ENCODE assay signal across 15 cellular contexts in the genomic region with DNA sequence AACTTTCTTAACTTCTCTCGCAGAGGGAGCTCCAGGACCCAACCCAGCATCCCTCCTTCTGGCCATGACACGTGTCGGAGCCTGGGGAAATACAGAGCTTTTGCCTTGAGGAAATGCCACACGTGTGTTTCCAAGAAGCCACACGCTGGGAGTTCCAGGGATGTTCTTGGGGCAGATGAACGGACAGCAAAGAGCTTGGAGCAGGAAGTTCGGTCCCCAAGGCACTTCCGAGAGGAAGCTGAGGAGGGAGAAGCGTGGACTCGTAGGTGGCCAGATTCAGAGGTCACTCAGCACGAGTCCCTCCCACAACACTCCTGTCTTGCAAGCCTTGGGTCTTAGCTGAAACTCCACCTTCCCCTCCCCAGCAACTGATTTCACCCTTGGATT. TPM values are rescaled to one million over a fixed set of nuclear protein-coding genes. Genes with fewer than 3 reads are reported as not detected.
A peak's percentile ranks its signal among the peaks of the same experiment; 100 is the strongest.
DNase-seq lines count a peak whose midpoint lies in the region; ATAC-seq and TF ChIP-seq lines count a peak whose summit lies in the region.
"Had no signal": no experiment of that assay in that cellular context is flagged by ENCODE, and none has a peak within 500 bp of the region (broad histone marks: within the 10 kb centered on the region; RNA-seq: fewer than 3 reads in every experiment).

No MANE protein-coding gene starts in this region.

- peak overlapping the region; percentile 86 for H3K4me2 ChIP-seq in BLaER1
- H3K4me2 ChIP-seq in OCI-LY7 (ENCODE audit: low read length) = peak overlapping the region; percentile 48
- H3K4me2 ChIP-seq in osteoblast (ENCODE audit: insufficient read depth, low read length) = peak overlapping the region; percentile 6

- H3K27me3 ChIP-seq in BLaER1 (no peaks in the 10 kb centered on the region), osteoblast (ENCODE audit: insufficient read depth, low read length) (no peaks in the 10 kb centered on the region), colonic mucosa (no peaks in the 10 kb centered on the region)
- H3K27me3 ChIP-seq: BE2C, esophagus muscularis mucosa, upper lobe of right lung had no signal

- H3K4me1 ChIP-seq in BLaER1 (peaks cover 99% of the 10 kb centered on the region), OCI-LY7 (ENCODE audit: insufficient read depth, low read length, poor library complexity, severe bottlenecking) (peaks cover 84% of the 10 kb centered on the region), osteoblast (ENCODE audit: insufficient read depth, low read length) (peaks cover 11% of the 10 kb centered on the region), colonic mucosa (no peaks in the 10 kb centered on the region)

- peak; percentile 52 for ATAC-seq in Right ventricle myocardium superior (ENCODE audit: poor library complexity)
- ATAC-seq: SK-N-SH treated with all-trans-retinoic acid at 6 μM for 48 hours, upper lobe of right lung had no signal

- no peak for DNase-seq in OCI-LY7 (ENCODE audit: low spot score)
- peak; percentile 46 for DNase-seq in Right ventricle myocardium superior
- no peak for DNase-seq in osteoblast (ENCODE audit: insufficient read length, low spot score, missing footprints)
- no peak for DNase-seq in colonic mucosa
- no peak for DNase-seq in retina
- no peak for DNase-seq in KBM-7
- DNase-seq in NCI-H446 (lab: John Stamatoyannopoulos, UW) = no peak
- DNase-seq: activated CD4-positive, CD25-positive, alpha-beta regulatory T cell; BE2C; posterior cingulate gyrus; upper lobe of right lung had no signal

- H3K79me2 ChIP-seq in OCI-LY7 (ENCODE audit: insufficient read depth, low read depth, low read length) (no peaks in the 10 kb centered on the region; the same call in 1 of the 2 replicates), osteoblast (ENCODE audit: insufficient read depth, low read length) (no peaks in the 10 kb centered on the region)

- H4K20me1 ChIP-seq in BLaER1 (no peaks in the 10 kb centered on the region), OCI-LY7 (ENCODE audit: insufficient read depth, low read length) (no peaks in the 10 kb centered on the region), osteoblast (ENCODE audit: insufficient read depth, low read length) (no peaks in the 10 kb centered on the region)

- no TSS peak for BruUV-seq in OCI-LY7 (replicated peaks; lab: Mats Ljungman, UMichigan)

- POLR2A ChIA-PET in OCI-LY7 (lab: Charles Lee) = interaction anchor here (0.5 to 16.8 kb wide), 12 partner anchors 9 to 223 kb away, joined by 3 to 631 read pairs (median 6); no protein-coding TSS in a partner anchor

- intact Hi-C loops in OCI-LY7 (cut with micrococcal nuclease; ENCODE audit: unreplicated experiment) = loop anchor here (5.0 kb wide), 1 partner anchor 1540 kb away; no protein-coding TSS in a partner anchor
- intact Hi-C loops in Right ventricle myocardium superior (cut with DNase I) = loop anchor here (10.0 kb wide), 2 partner anchors 67 to 147 kb away; no protein-coding TSS in a partner anchor
- intact Hi-C loops in colonic mucosa (cut with DNase I) = loop anchor here (10.0 kb wide), 1 partner anchor 137 kb away; no protein-coding TSS in a partner anchor

- H3K36me3 ChIP-seq in BLaER1 (no peaks in the 10 kb centered on the region), OCI-LY7 (ENCODE audit: insufficient read depth, low read length) (no peaks in the 10 kb centered on the region), osteoblast (ENCODE audit: insufficient read depth, low read length) (no peaks in the 10 kb centered on the region), colonic mucosa (no peaks in the 10 kb centered on the region)
- H3K36me3 ChIP-seq: BE2C, esophagus muscularis mucosa, upper lobe of right lung had no signal

- H3K4me3 ChIP-seq in BLaER1 (no peak overlapping the region), OCI-LY7 (ENCODE audit: low read depth, low read length, poor library complexity, severe bottlenecking) (no peak overlapping the region), osteoblast (ENCODE audit: insufficient read depth, low read length) (no peak overlapping the region), colonic mucosa (no peak overlapping the region)
- H3K4me3 ChIP-seq: coronary artery, esophagus muscularis mucosa, upper lobe of right lung had no signal

- H3K9ac ChIP-seq in BLaER1 (peak overlapping the region; percentile 39; the same call in 1 of the 2 replicates), colonic mucosa (ENCODE audit: low read depth in 2 of 2, low read length in 2 of 2) (no peak overlapping the region)

- H3K9me3 ChIP-seq in BLaER1 = no peaks in the 10 kb centered on the region
- no peaks in the 10 kb centered on the region for H3K9me3 ChIP-seq in OCI-LY7 (ENCODE audit: low read length)
- no peaks in the 10 kb centered on the region for H3K9me3 ChIP-seq in osteoblast (ENCODE audit: low read depth, low read length)
- no peaks in the 10 kb centered on the region for H3K9me3 ChIP-seq in colonic mucosa
- H3K9me3 ChIP-seq: BE2C, esophagus muscularis mucosa, upper lobe of right lung had no signal

- H3K9me2 ChIP-seq in OCI-LY7 (ENCODE audit: insufficient read depth, low read length) = no peaks in the 10 kb centered on the region

- H3K27ac ChIP-seq in BLaER1 = peak overlapping the region; percentile 90
- H3K27ac ChIP-seq in OCI-LY7 (ENCODE audit: low read depth, low read length, poor library complexity, severe bottlenecking) = peak overlapping the region; percentile 97
- peak overlapping the region; percentile 75 for H3K27ac ChIP-seq in osteoblast (ENCODE audit: low read depth, low read length)
- H3K27ac ChIP-seq in colonic mucosa = no peak overlapping the region
- H3K27ac ChIP-seq: coronary artery, upper lobe of right lung had no signal

- TF ChIP-seq CTCF in OCI-LY7 (conservative IDR thresholded peaks at IDR 0.05; ENCODE audit: low read length) (no peak), osteoblast (IDR thresholded peaks at IDR 0.05; ENCODE audit: extremely low read depth, low read depth, low read length) (no peak), colonic mucosa (IDR thresholded peaks at IDR 0.05) (no peak)

- CTCF ChIA-PET in OCI-LY7 (lab: Charles Lee; ENCODE audit: unreplicated experiment) = interaction anchor here (0.6 to 3.6 kb wide), 3 partner anchors 8 to 68 kb away, joined by 4 to 43 read pairs (median 11); no protein-coding TSS in a partner anchor

- H2AFZ ChIP-seq in OCI-LY7 (ENCODE audit: low read length) = peak overlapping the region; percentile 82; the same call in 1 of the 2 replicates
- peak overlapping the region; percentile 33 for H2AFZ ChIP-seq in osteoblast (ENCODE audit: low read length)

- in situ Hi-C loops in KBM-7 (cut with MboI; ENCODE audit: low pct_unique_long_range_greater_than_20kb, low sequenced_read_pairs) = no loop called here

RNA-seq across cellular contexts. Expression of a gene that starts 34.8 kb away (rescaled TPM):
- total RNA-seq in OCI-LY7 (2014; rRNA removed; shearing (Covaris generic)) = 203 and 210 TPM in 2 replicates
- total RNA-seq in OCI-LY7 (2022) (466 and 503 TPM in 2 replicates), Right ventricle myocardium superior (45.6 TPM), osteoblast (64.2 and 67.3 TPM in 2 replicates), colonic mucosa (10 to 100 TPM; 19.3 to 37.6 TPM)

Comparison
In these comparisons a context has a peak if more than half of its experiments do, and no peak if none do; other contexts are left out.
1. H3K4me2 ChIP-seq: peak in every context shown above with its lines; median percentile 86 in BLaER1; 48 in OCI-LY7; 6 in osteoblast.